Comparison of ENCODE assay signal across 13 cellular contexts in genomic region chr1:118147542-118147941, GRCh38. TPM values are rescaled to one million over a fixed set of nuclear protein-coding genes. Genes with fewer than 3 reads are reported as not detected.
DNase-seq lines count a peak whose midpoint lies in the region; ATAC-seq and TF ChIP-seq lines count a peak whose summit lies in the region.
"Had no signal": no experiment of that assay in that cellular context is flagged by ENCODE, and none has a peak within 500 bp of the region (broad histone marks: within the 10 kb centered on the region; RNA-seq: fewer than 3 reads in every experiment).

No MANE protein-coding gene starts in this region.

- DNase-seq in AG08396 (ENCODE audit: low spot score) (peak; percentile 45), LHCN-M2 (ENCODE audit: low read depth) (peak; percentile 6), choroid plexus epithelial cell (ENCODE audit: low read depth) (peak; percentile 76), left lung (no peak), mesothelial cell of epicardium (ENCODE audit: low spot score in 2 of 2, unreplicated experiment in 2 of 2) (no peak), DMS153 (lab: John Stamatoyannopoulos, UW) (no peak)
- no peak for DNase-seq in activated CD4-positive, alpha-beta memory T cell treated with anti-CD3 and anti-CD28 coated beads for 36 hours
- DNase-seq: activated T-cell treated with anti-CD3 and anti-CD28 coated beads, Interleukin-2, amount 50 U/mL, for 24 hours; midbrain had no signal

- no peaks in the 10 kb centered on the region for H3K27me3 Mint-ChIP-seq in mesothelial cell of epicardium (ENCODE audit: low read depth)
- no peaks in the 10 kb centered on the region for H3K27me3 Mint-ChIP-seq in activated CD4-positive, alpha-beta memory T cell treated with anti-CD3 and anti-CD28 coated beads for 36 hours

- CTCF ChIA-PET in activated CD4-positive, alpha-beta memory T cell treated with anti-CD3 and anti-CD28 coated beads for 36 hours (lab: Charles Lee): no interaction called here

- intact Hi-C loops in left lung (cut with DNase I): no loop called here
- intact Hi-C loops in activated CD4-positive, alpha-beta memory T cell treated with anti-CD3 and anti-CD28 coated beads for 36 hours (cut with micrococcal nuclease): no loop called here

- no peak overlapping the region for H3K27ac ChIP-seq in left lung
- H3K27ac ChIP-seq: HL-60 had no signal

- TF ChIP-seq CTCF in choroid plexus epithelial cell (conservative IDR thresholded peaks at IDR 0.05; ENCODE audit: low read depth, low read length) (no peak), left lung (IDR thresholded peaks at IDR 0.05) (no peak), mesothelial cell of epicardium (IDR thresholded peaks at IDR 0.05; ENCODE audit: unreplicated experiment) (no peak)

- POLR2A ChIA-PET in activated CD4-positive, alpha-beta memory T cell treated with anti-CD3 and anti-CD28 coated beads for 36 hours (lab: Charles Lee): no interaction called here

- ATAC-seq in left lung (peak; percentile 85), GM21447 (IDR thresholded peaks at IDR 0.05; ENCODE audit: unreplicated experiment) (no peak)

- H3K4me3 ChIP-seq in choroid plexus epithelial cell (ENCODE audit: low read depth, low read length): no peak overlapping the region
- H3K4me3 ChIP-seq in left lung: no peak overlapping the region

- H3K4me3 Mint-ChIP-seq in mesothelial cell of epicardium: no peak overlapping the region
- H3K4me3 Mint-ChIP-seq in activated CD4-positive, alpha-beta memory T cell treated with anti-CD3 and anti-CD28 coated beads for 36 hours: no peak overlapping the region
- H3K4me3 Mint-ChIP-seq: activated T-cell treated with anti-CD3 and anti-CD28 coated beads, Interleukin-2, amount 50 U/mL, for 24 hours; CD14-positive monocyte had no signal

- H3K27me3 ChIP-seq in left lung: no peaks in the 10 kb centered on the region

- no peaks in the 10 kb centered on the region for H3K9me3 Mint-ChIP-seq in mesothelial cell of epicardium
- no peaks in the 10 kb centered on the region for H3K9me3 Mint-ChIP-seq in activated CD4-positive, alpha-beta memory T cell treated with anti-CD3 and anti-CD28 coated beads for 36 hours
- H3K9me3 Mint-ChIP-seq: activated T-cell treated with anti-CD3 and anti-CD28 coated beads, Interleukin-2, amount 50 U/mL, for 24 hours had no signal

- peaks cover 4% of the 10 kb centered on the region for H3K4me1 Mint-ChIP-seq in mesothelial cell of epicardium
- no peaks in the 10 kb centered on the region for H3K4me1 Mint-ChIP-seq in activated CD4-positive, alpha-beta memory T cell treated with anti-CD3 and anti-CD28 coated beads for 36 hours (ENCODE audit: low read depth)
- H3K4me1 Mint-ChIP-seq: CD14-positive monocyte had no signal

- H3K4me1 ChIP-seq in left lung: no peaks in the 10 kb centered on the region

- no peak overlapping the region for H3K27ac Mint-ChIP-seq in mesothelial cell of epicardium
- H3K27ac Mint-ChIP-seq in activated CD4-positive, alpha-beta memory T cell treated with anti-CD3 and anti-CD28 coated beads for 36 hours: no peak overlapping the region
- H3K27ac Mint-ChIP-seq: activated T-cell treated with anti-CD3 and anti-CD28 coated beads, Interleukin-2, amount 50 U/mL, for 24 hours had no signal

- H3K36me3 ChIP-seq in left lung: no peaks in the 10 kb centered on the region

- H3K36me3 Mint-ChIP-seq in mesothelial cell of epicardium: no peaks in the 10 kb centered on the region
- no peaks in the 10 kb centered on the region for H3K36me3 Mint-ChIP-seq in activated CD4-positive, alpha-beta memory T cell treated with anti-CD3 and anti-CD28 coated beads for 36 hours
- H3K36me3 Mint-ChIP-seq: CD14-positive monocyte had no signal

- H3K9me3 ChIP-seq in left lung: no peaks in the 10 kb centered on the region

RNA-seq across cellular contexts. Expression of gene SPAG17, which starts 37.5 kb away (rescaled TPM):
- not detected in 2 replicates for total RNA-seq in LHCN-M2 (2014; rRNA removed)
- polyA plus RNA-seq in LHCN-M2 (2012): not detected
- total RNA-seq in left lung: 1 to 10 TPM; 1.3 to 4.1 TPM
- total RNA-seq in mesothelial cell of epicardium: 2.7 to 4.7 TPM (median 3.7 TPM) in 3 replicates
- not detected for total RNA-seq in activated CD4-positive, alpha-beta memory T cell treated with anti-CD3 and anti-CD28 coated beads for 36 hours
- total RNA-seq: osteocyte had no signal

Comparison
In these comparisons a context has a peak if more than half of its experiments do, and no peak if none do; other contexts are left out.
1. DNase-seq: peak in AG08396 (single experiment), LHCN-M2 (single experiment) and choroid plexus epithelial cell (single experiment); none in left lung (0 of 2), mesothelial cell of epicardium (0 of 2), DMS153 (single experiment) and activated CD4-positive, alpha-beta memory T cell treated with anti-CD3 and anti-CD28 coated beads for 36 hours (single experiment).